ENCODE assay signal across 28 cellular contexts in the genomic region with DNA sequence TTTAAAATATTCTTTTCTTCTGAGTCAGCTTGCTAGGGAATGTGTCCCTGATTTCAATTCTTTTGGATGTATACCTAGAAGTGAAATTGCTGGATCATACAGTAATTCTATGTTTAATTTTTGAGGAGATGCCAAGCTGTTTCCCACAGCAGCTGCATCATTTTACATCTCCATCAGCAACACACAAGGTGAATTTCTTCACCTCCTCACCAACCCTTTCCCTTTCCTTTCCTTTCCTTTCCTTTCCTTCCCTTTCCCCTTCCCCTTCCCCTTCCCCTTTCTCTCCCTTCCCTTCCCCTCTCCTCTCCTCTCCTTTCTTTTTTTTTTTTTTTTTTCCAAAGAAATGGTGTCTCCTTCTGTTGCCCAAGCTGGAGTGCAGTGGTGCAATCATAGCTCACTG.
"Had no signal": no experiment of that assay in that cellular context is flagged by ENCODE, and none has a peak within 500 bp of the region (broad histone marks: within the 10 kb centered on the region; RNA-seq: fewer than 3 reads in every experiment).

No MANE protein-coding gene starts in this region.

- DNase-seq: colonic mucosa; cortex of kidney; dermis blood vessel endothelial cell; dorsolateral prefrontal cortex; effector CD4-positive, alpha-beta T cell; effector CD8-positive, alpha-beta T cell; effector memory CD4-positive, alpha-beta T cell; effector memory CD8-positive, alpha-beta T cell; endodermal cell; erythroblast; esophagus squamous epithelium; foreskin fibroblast; foreskin keratinocyte; foreskin melanocyte; gastrocnemius medialis; glutamatergic neuron; head of caudate nucleus; heart left ventricle; heart right ventricle had no signal

- H3K4me3 ChIP-seq: colonic mucosa, coronary artery, dorsolateral prefrontal cortex, esophagus squamous epithelium, gastrocnemius medialis, gastroesophageal sphincter, heart left ventricle, heart right ventricle had no signal

- H3K4me1 ChIP-seq: colonic mucosa, esophagus squamous epithelium, foreskin keratinocyte, gastrocnemius medialis, gastroesophageal sphincter, heart left ventricle, heart right ventricle had no signal

- H3K27ac Mint-ChIP-seq: dendritic cell treated with granulocyte-macrophage colony-stimulating factor and Interleukin-4, amounts not matched to agents 40 ng/mL and 50 ng/mL, for 4 days; effector memory CD8-positive, alpha-beta T cell; endodermal cell had no signal

- FAIRE-seq: colon, endometrium, endothelial cell of umbilical vein, frontal cortex had no signal

- H3K27me3 ChIP-seq: colonic mucosa, dorsolateral prefrontal cortex, esophagus squamous epithelium, foreskin keratinocyte, gastrocnemius medialis, gastroesophageal sphincter, heart left ventricle had no signal

- H3K9me3 ChIP-seq: colonic mucosa had no signal

- H3K36me3 ChIP-seq: colonic mucosa, esophagus squamous epithelium, gastrocnemius medialis, gastroesophageal sphincter, heart left ventricle, heart right ventricle had no signal

- H3K4me3 Mint-ChIP-seq: dendritic cell treated with granulocyte-macrophage colony-stimulating factor and Interleukin-4, amounts not matched to agents 40 ng/mL and 50 ng/mL, for 4 days; effector memory CD8-positive, alpha-beta T cell; endodermal cell had no signal

- H3K27ac ChIP-seq: colonic mucosa, coronary artery, dorsolateral prefrontal cortex, epithelial cell of prostate, esophagus squamous epithelium, foreskin keratinocyte, gastrocnemius medialis, gastroesophageal sphincter, heart left ventricle, heart right ventricle had no signal

- H3K4me1 Mint-ChIP-seq: endodermal cell had no signal

- ATAC-seq: effector memory CD8-positive, alpha-beta T cell; esophagus mucosa; foreskin keratinocyte; gastrocnemius medialis; gastroesophageal sphincter; heart left ventricle; heart right ventricle had no signal
